Comparison of ENCODE assay signal across 10 cellular contexts in the genomic region with DNA sequence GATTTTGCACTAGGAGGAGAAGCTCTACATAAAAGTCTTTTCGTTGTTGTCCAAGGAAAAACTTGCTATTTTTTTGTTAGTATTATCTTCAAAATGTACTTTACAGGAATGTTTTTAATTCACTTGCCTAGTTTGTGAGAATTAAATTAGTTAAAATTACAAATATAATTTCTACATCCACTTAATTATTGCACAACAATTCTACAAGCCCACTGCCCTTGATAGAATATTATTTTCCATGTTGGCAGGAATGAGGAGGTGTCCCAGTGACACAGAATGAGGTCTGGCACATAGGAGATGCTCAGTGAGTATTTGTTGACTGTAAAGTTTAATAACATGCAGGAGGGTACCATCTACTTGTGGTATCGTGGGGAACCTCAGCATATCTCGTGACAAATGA.
"Had no signal": no experiment of that assay in that cellular context is flagged by ENCODE, and none has a peak within 500 bp of the region (broad histone marks: within the 10 kb centered on the region; RNA-seq: fewer than 3 reads in every experiment).

No MANE protein-coding gene starts in this region.

- H3K9me3 ChIP-seq: HAP-1 had no signal

- DNase-seq: GM23248, GOT3, H7, HFFc6, Karpas-422, KBM-7 had no signal

- H2AFZ ChIP-seq: GM23248 had no signal

- H3K4me2 ChIP-seq: KMS-11 had no signal

- H3K4me1 ChIP-seq: HAP-1 had no signal

- H3K27ac ChIP-seq: GM23248, KMS-11 had no signal

- H3K36me3 ChIP-seq: HAP-1 had no signal

- H3K4me3 Mint-ChIP-seq: HFFc6 had no signal

- H3K4me3 ChIP-seq: GM23248, HAP-1 had no signal

- H3K9ac ChIP-seq: GM23248, KMS-11 had no signal

- H3K27ac Mint-ChIP-seq: HFFc6 had no signal

- ATAC-seq: HCT116 had no signal

- FAIRE-seq: HTR-8/SVneo had no signal
